In genomic region chrX:150355898-150356297, GRCh38 we compare ENCODE assay signal across 31 cellular contexts.
"Had no signal": no experiment of that assay in that cellular context is flagged by ENCODE, and none has a peak within 500 bp of the region (broad histone marks: within the 10 kb centered on the region; RNA-seq: fewer than 3 reads in every experiment).

No MANE protein-coding gene starts in this region.

- H3K4me1 ChIP-seq: left lung, lower lobe of right lung, psoas muscle, testis, thyroid gland, transverse colon, upper lobe of left lung, vagina had no signal

- H3K27me3 ChIP-seq: stomach, testis, thyroid gland, vagina had no signal

- H3K36me3 ChIP-seq: heart left ventricle, left lung, lower lobe of right lung, neural progenitor cell, neutrophil, stomach, thyroid gland, transverse colon, upper lobe of left lung, vagina had no signal

- H3K9me3 ChIP-seq: heart left ventricle, left lung, lower lobe of right lung, neutrophil, psoas muscle, stomach, testis, thyroid gland, transverse colon, upper lobe of left lung, vagina had no signal

- H3K27ac ChIP-seq: heart left ventricle, left lung, lower lobe of right lung, neural progenitor cell, neutrophil, psoas muscle, skin epidermis, stomach, testis, thyroid gland, transverse colon, upper lobe of left lung, vagina had no signal

- ATAC-seq: heart left ventricle; left lung; lower lobe of right lung; natural killer cell; psoas muscle; right cardiac atrium; sciatic nerve; stimulated activated naive B cell treated with anti-CD40 and anti-IgM and Interleukin-4, amounts not matched to agents 10 μg/mL and 1 μg/mL and 100 μg/mL, for 72 hours; stimulated activated naive CD8-positive, alpha-beta T cell treated with anti-CD3 and anti-CD28 coated beads, Interleukin-15, Interleukin-2, amounts not matched to agents 100 U/mL and 50 U/mL, for 24 hours had no signal

- H3K4me3 ChIP-seq: heart left ventricle, left lung, lower lobe of right lung, neural progenitor cell, psoas muscle, skin epidermis, stomach, testis, thyroid gland, transverse colon, upper lobe of left lung, vagina had no signal

- DNase-seq: heart left ventricle; hypothalamus; immature natural killer cell; kidney; left lung; lower lobe of right lung; mammary epithelial cell; mesenchymal stem cell; naive B cell; natural killer cell; nephron progenitor cell; occipital lobe; psoas muscle; right cardiac atrium; stimulated activated CD4-positive, alpha-beta T cell treated with anti-CD3 and anti-CD28 coated beads, Interleukin-12 subunit alpha, Interleukin-12 subunit beta, amount 100 ng/mL, for 4 hours; stimulated activated CD4-positive, alpha-beta T cell treated with anti-CD3 and anti-CD28 coated beads, Interleukin-15, amount 100 ng/mL, for 24 hours; stimulated activated CD4-positive, alpha-beta T cell treated with anti-CD3 and anti-CD28 coated beads, Interleukin-2, amount 100 ng/mL, for 24 hours; stimulated activated CD4-positive, alpha-beta T cell treated with anti-CD3 and anti-CD28 coated beads, Interleukin-4, amount 100 ng/mL, for 1 hour; stimulated activated naive B cell treated with anti-CD40 and anti-IgM and Interleukin-4, amounts not matched to agents 10 μg/mL and 1 μg/mL and 100 μg/mL, for 72 hours; stimulated activated naive CD8-positive, alpha-beta T cell treated with anti-CD3 and anti-CD28 coated beads, Interleukin-15, Interleukin-2, amounts not matched to agents 100 U/mL and 50 U/mL, for 24 hours; stomach; testis; thyroid gland; transverse colon; upper lobe of left lung had no signal

- FAIRE-seq: islet of Langerhans, kidney had no signal
